Comparison of ENCODE assay signal across 19 cellular contexts in genomic region chr10:112562803-112563663, GRCh38.
A peak's percentile ranks its signal among the peaks of the same experiment; 100 is the strongest.
DNase-seq lines count a peak whose midpoint lies in the region; ATAC-seq, FAIRE-seq and TF ChIP-seq lines count a peak whose summit lies in the region.
"Had no signal": no experiment of that assay in that cellular context is flagged by ENCODE, and none has a peak within 500 bp of the region (broad histone marks: within the 10 kb centered on the region; RNA-seq: fewer than 3 reads in every experiment).

No MANE protein-coding gene starts in this region.

- H3K4me3 ChIP-seq in pancreas (no peak overlapping the region), mammary epithelial cell (replicated peaks in 1 of 3; ENCODE audit: insufficient read depth in 1 of 3, low read depth in 2 of 3, low read length in 3 of 3) (no peak overlapping the region)
- H3K4me3 ChIP-seq: skin epidermis had no signal

- TF ChIP-seq CTCF in WTC11 (IDR thresholded peaks at IDR 0.05) (no peak), pancreas (IDR thresholded peaks at IDR 0.05) (no peak), progenitor cell of endocrine pancreas (IDR thresholded peaks at IDR 0.05; ENCODE audit: unreplicated experiment) (no peak), mammary epithelial cell (conservative IDR thresholded peaks at IDR 0.05 in 1 of 2, IDR thresholded peaks at IDR 0.05 in 1 of 2; ENCODE audit: extremely low read depth in 1 of 2, insufficient read depth in 1 of 2, low read depth in 1 of 2, low read length in 2 of 2) (no peak)

- no peaks in the 10 kb centered on the region for H3K79me2 ChIP-seq in mammary epithelial cell (ENCODE audit: insufficient read depth, low read length)

- no peaks in the 10 kb centered on the region for H3K27me3 Mint-ChIP-seq in WTC11 (ENCODE audit: low read depth)
- no peaks in the 10 kb centered on the region for H3K27me3 Mint-ChIP-seq in progenitor cell of endocrine pancreas
- H3K27me3 Mint-ChIP-seq: brain; stimulated activated naive B cell treated with anti-CD40 and anti-IgM and Interleukin-4, amounts not matched to agents 10 μg/mL and 1 μg/mL and 100 μg/mL, for 72 hours; type B pancreatic cell had no signal

- H3K36me3 ChIP-seq in pancreas, result no peaks in the 10 kb centered on the region
- H3K36me3 ChIP-seq in mammary epithelial cell (ENCODE audit: insufficient read depth, low read length), result no peaks in the 10 kb centered on the region

- no peak for FAIRE-seq in pancreas (lab: Jason Lieb, UNC)

- dilution Hi-C loops in mammary epithelial cell (cut with HindIII; ENCODE audit: low sequenced_read_pairs), result no loop called here

- H3K27ac ChIP-seq in pancreas (no peak overlapping the region), mammary epithelial cell (ENCODE audit: insufficient read depth, low read depth, low read length) (no peak overlapping the region)
- H3K27ac ChIP-seq: 22Rv1, C4-2B, foreskin keratinocyte, skin epidermis had no signal

- no peak overlapping the region for H3K9ac ChIP-seq in mammary epithelial cell (ENCODE audit: insufficient read depth, low read length)

- intact Hi-C loops in pancreas (cut with DNase I), result no loop called here
- intact Hi-C loops in mammary epithelial cell (cut with micrococcal nuclease), result loop anchor here (10.0 kb wide), 2 partner anchors 102 to 252 kb away; no protein-coding TSS in a partner anchor

- POLR2A ChIA-PET in WTC11 (lab: Charles Lee), result no interaction called here

- H3K4me1 ChIP-seq in pancreas (peaks cover 0 to 19% (median 19%) of the 10 kb centered on the region in 3 donors), mammary epithelial cell (ENCODE audit: insufficient read depth, low read length) (no peaks in the 10 kb centered on the region)

- H3K27me3 ChIP-seq in pancreas (no peaks in the 10 kb centered on the region), mammary epithelial cell (ENCODE audit: insufficient read depth, low read length) (no peaks in the 10 kb centered on the region)
- H3K27me3 ChIP-seq: foreskin keratinocyte had no signal

- no peak for ATAC-seq in WTC11
- peak in 3 of 4 donors; percentile 38 to 43 (median 40) for ATAC-seq in pancreas
- no peak for ATAC-seq in HG03565 (IDR thresholded peaks at IDR 0.05; ENCODE audit: unreplicated experiment)
- ATAC-seq: foreskin keratinocyte; stimulated activated naive B cell treated with anti-CD40 and anti-IgM and Interleukin-4, amounts not matched to agents 10 μg/mL and 1 μg/mL and 100 μg/mL, for 72 hours had no signal

- in situ Hi-C loops in mammary epithelial cell (cut with MboI; ENCODE audit: low sequenced_read_pairs in 2 of 2), result loop anchor here (25.0 kb wide), 2 partner anchors 574 to 824 kb away; no protein-coding TSS in a partner anchor

- no peaks in the 10 kb centered on the region for H4K20me1 ChIP-seq in mammary epithelial cell (ENCODE audit: insufficient read depth, low read length)

- H3K4me2 ChIP-seq in mammary epithelial cell (ENCODE audit: insufficient read depth, low read depth, low read length), result no peak overlapping the region

- H3K9me3 Mint-ChIP-seq in WTC11, result no peaks in the 10 kb centered on the region
- H3K9me3 Mint-ChIP-seq in progenitor cell of endocrine pancreas (ENCODE audit: low read depth), result no peaks in the 10 kb centered on the region
- H3K9me3 Mint-ChIP-seq: brain; mesothelial cell of epicardium; stimulated activated naive B cell treated with anti-CD40 and anti-IgM and Interleukin-4, amounts not matched to agents 10 μg/mL and 1 μg/mL and 100 μg/mL, for 72 hours; type B pancreatic cell had no signal

- peak; percentile 34 for DNase-seq in DMS79 treated with DMSO at 0.1 percent for 48 hours (lab: John Stamatoyannopoulos, UW)
- DNase-seq in DMS79 (lab: John Stamatoyannopoulos, UW), result no peak
- DNase-seq in NCI-H2107 treated with DMSO at 0.1 percent for 48 hours (lab: John Stamatoyannopoulos, UW; ENCODE audit: unreplicated experiment), result peak; percentile 48
- no peak for DNase-seq in WTC11 (ENCODE audit: low spot score)
- DNase-seq in pancreas, result no peak
- no peak for DNase-seq in progenitor cell of endocrine pancreas (ENCODE audit: low spot score, unreplicated experiment)
- DNase-seq in mammary epithelial cell, result no peak
- DNase-seq: activated naive CD4-positive, alpha-beta T cell; foreskin keratinocyte; MM.1S; OCI-M1; stimulated activated naive B cell treated with anti-CD40 and anti-IgM and Interleukin-4, amounts not matched to agents 10 μg/mL and 1 μg/mL and 100 μg/mL, for 72 hours had no signal

- H3K4me1 Mint-ChIP-seq in WTC11 (peaks cover 47% of the 10 kb centered on the region), progenitor cell of endocrine pancreas (ENCODE audit: low read depth) (peaks cover 33% of the 10 kb centered on the region)
- H3K4me1 Mint-ChIP-seq: stimulated activated naive B cell treated with anti-CD40 and anti-IgM and Interleukin-4, amounts not matched to agents 10 μg/mL and 1 μg/mL and 100 μg/mL, for 72 hours had no signal

- H3K36me3 Mint-ChIP-seq in WTC11 (no peaks in the 10 kb centered on the region), progenitor cell of endocrine pancreas (ENCODE audit: insufficient read depth) (no peaks in the 10 kb centered on the region)
- H3K36me3 Mint-ChIP-seq: brain, mesothelial cell of epicardium, type B pancreatic cell had no signal

- no peak overlapping the region for H2AFZ ChIP-seq in mammary epithelial cell (ENCODE audit: low read depth, low read length)

- no peaks in the 10 kb centered on the region for H3K9me3 ChIP-seq in pancreas
- H3K9me3 ChIP-seq in mammary epithelial cell (replicated peaks; ENCODE audit: insufficient read depth, low read length), result no peaks in the 10 kb centered on the region

- CTCF ChIA-PET in WTC11 (lab: Charles Lee) (no interaction called here), mammary epithelial cell (lab: Charles Lee; ENCODE audit: low non-redundant PET) (no interaction called here)

- H3K27ac Mint-ChIP-seq in WTC11, result no peak overlapping the region
- no peak overlapping the region for H3K27ac Mint-ChIP-seq in progenitor cell of endocrine pancreas
- H3K27ac Mint-ChIP-seq: brain; mesothelial cell of epicardium; stimulated activated naive B cell treated with anti-CD40 and anti-IgM and Interleukin-4, amounts not matched to agents 10 μg/mL and 1 μg/mL and 100 μg/mL, for 72 hours; type B pancreatic cell had no signal

- 77 to 78% methylated on average over 16 of the region's 16 CpGs for WGBS in pancreas, 2 donors
- WGBS in mammary epithelial cell (ENCODE audit: low coverage, missing lambda C conversion rate), result 96% methylated on average over 16 of the region's 16 CpGs

- H3K4me3 Mint-ChIP-seq in WTC11 (no peak overlapping the region), progenitor cell of endocrine pancreas (ENCODE audit: low read depth) (no peak overlapping the region)
- H3K4me3 Mint-ChIP-seq: brain; mesothelial cell of epicardium; stimulated activated naive B cell treated with anti-CD40 and anti-IgM and Interleukin-4, amounts not matched to agents 10 μg/mL and 1 μg/mL and 100 μg/mL, for 72 hours; type B pancreatic cell had no signal

- no TSS peak for BruUV-seq in mammary epithelial cell (replicated peaks; lab: Mats Ljungman, UMichigan)

TF ChIP-seq in WTC11, 78 proteins besides CTCF, POLR2A, EP300 and RAD21:
- TF ChIP-seq CBFB (CRISPR knock-in tag; IDR thresholded peaks at IDR 0.05; ENCODE audit: low read depth) (no peak), GABPB1 (CRISPR knock-in tag; IDR thresholded peaks at IDR 0.05) (peak; percentile 56; the same call in 1 of the 2 replicates)

Comparison
In these comparisons a context has a peak if more than half of its experiments do, and no peak if none do; other contexts are left out.
1. DNase-seq: peak in DMS79 treated with DMSO at 0.1 percent for 48 hours (single experiment) and NCI-H2107 treated with DMSO at 0.1 percent for 48 hours (single experiment); none in DMS79 (single experiment), WTC11 (single experiment), pancreas (0 of 6), progenitor cell of endocrine pancreas (single experiment) and mammary epithelial cell (single experiment).
2. ATAC-seq: peak in pancreas (3 of 4); none in WTC11 (single experiment) and HG03565 (single experiment).